In the genomic region with DNA sequence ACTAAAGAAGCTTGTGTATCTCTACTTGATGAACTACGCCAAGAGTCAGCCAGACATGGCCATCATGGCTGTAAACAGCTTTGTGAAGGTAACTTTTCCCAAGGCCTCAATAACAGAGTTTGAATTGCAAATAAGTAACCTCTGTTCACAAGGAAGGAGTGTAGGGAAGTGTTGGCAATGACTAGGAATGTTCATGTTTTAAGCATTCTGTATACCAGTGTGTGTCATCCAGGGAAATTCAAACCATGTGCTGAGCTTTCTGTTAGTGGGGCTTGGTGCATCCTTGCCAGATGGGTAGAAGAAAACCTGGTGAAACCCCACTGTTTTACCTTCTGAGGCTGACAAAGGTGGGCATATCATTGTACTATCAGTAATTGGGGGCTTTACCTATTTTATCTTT, we compare ENCODE assay signal across 31 cellular contexts. TPM values are rescaled to one million over a fixed set of nuclear protein-coding genes. Genes with fewer than 3 reads are reported as not detected.
DNase-seq lines count a peak whose midpoint lies in the region; ATAC-seq and TF ChIP-seq lines count a peak whose summit lies in the region.
"Had no signal": no experiment of that assay in that cellular context is flagged by ENCODE, and none has a peak within 500 bp of the region (broad histone marks: within the 10 kb centered on the region; RNA-seq: fewer than 3 reads in every experiment).

No MANE protein-coding gene starts in this region.

- H3K79me2 ChIP-seq in osteoblast (ENCODE audit: insufficient read depth, low read length), result peaks cover 5% of the 10 kb centered on the region

- TF ChIP-seq POLR2A in esophagus muscularis mucosa (IDR thresholded peaks at IDR 0.05; ENCODE audit: low read depth), result no peak

- no peak overlapping the region for H3K4me3 Mint-ChIP-seq in stimulated activated naive CD8-positive, alpha-beta T cell treated with anti-CD3 and anti-CD28 coated beads, Interleukin-15, amount 100 ng/mL, for 72 hours
- H3K4me3 Mint-ChIP-seq: CD4-positive, CD25-positive, alpha-beta regulatory T cell; memory B cell; stimulated activated naive CD8-positive, alpha-beta T cell treated with anti-CD3 and anti-CD28 coated beads, Interleukin-15, Interleukin-2, amounts not matched to agents 100 ng/mL and 50 ng/mL, for 24 hours had no signal

- H3K4me1 ChIP-seq in Panc1 (ENCODE audit: control insufficient read depth, insufficient read depth, low read length) (no peaks in the 10 kb centered on the region), esophagus muscularis mucosa (peaks cover 0 to 53% (median 43%) of the 10 kb centered on the region in 4 donors), osteoblast (ENCODE audit: insufficient read depth, low read length) (no peaks in the 10 kb centered on the region)
- H3K4me1 ChIP-seq: spleen had no signal

- DNase-seq in EH (ENCODE audit: low read depth), result peak; percentile 49
- DNase-seq in Panc1 (ENCODE audit: low read depth, low spot score), result no peak
- no peak for DNase-seq in esophagus muscularis mucosa (ENCODE audit: extremely low spot score)
- DNase-seq in osteoblast (ENCODE audit: insufficient read length, low spot score, missing footprints), result no peak
- no peak for DNase-seq in stimulated activated naive CD8-positive, alpha-beta T cell treated with anti-CD3 and anti-CD28 coated beads, Interleukin-15, amount 100 ng/mL, for 72 hours
- DNase-seq in activated CD4-positive, alpha-beta T cell treated with anti-CD3 and anti-CD28 coated beads, Interleukin-2, amount 50 U/mL, for 1 hour, result no peak
- DNase-seq in 8988T, result no peak
- no peak for DNase-seq in HuH-7.5 (ENCODE audit: low spot score)
- DNase-seq: activated CD4-positive, alpha-beta T cell treated with anti-CD3 and anti-CD28 coated beads for 1 hour; activated naive CD4-positive, alpha-beta T cell; activated T-cell treated with anti-CD3 and anti-CD28 coated beads, Interleukin-2, amount 50 U/mL, for 1 hour; amniotic stem cell; caudate nucleus; CD4-positive, CD25-positive, alpha-beta regulatory T cell; DMS 273 treated with DMSO at 0.1 percent for 48 hours; Kasumi-1; NCI-H1048; NCI-H1930; NCI-H345; nucleus accumbens; Right ventricle myocardium superior; spleen; stimulated activated CD4-positive, alpha-beta T cell treated with anti-CD3 and anti-CD28 coated beads, Interleukin-4, amount 100 ng/mL, for 4 hours; trophoblast cell had no signal

- no peak overlapping the region for H3K4me2 ChIP-seq in osteoblast (ENCODE audit: insufficient read depth, low read length)

- peaks cover 3% of the 10 kb centered on the region for H4K20me1 ChIP-seq in osteoblast (ENCODE audit: insufficient read depth, low read length)

- H3K36me3 ChIP-seq in Panc1 (ENCODE audit: control insufficient read depth, insufficient read depth, low read length) (peaks cover 61% of the 10 kb centered on the region), esophagus muscularis mucosa (peaks cover 35 to 98% (median 85%) of the 10 kb centered on the region in 4 donors), osteoblast (ENCODE audit: insufficient read depth, low read length) (peaks cover 62% of the 10 kb centered on the region)

- H3K27ac ChIP-seq in Panc1 (ENCODE audit: low read length) (no peak overlapping the region), esophagus muscularis mucosa (replicated peaks in 1 of 4) (peak overlapping the region; percentile 44 to 60 (median 51)), osteoblast (ENCODE audit: low read depth, low read length) (peak overlapping the region; percentile 51)
- H3K27ac ChIP-seq: epithelial cell of prostate, spleen had no signal

- H3K27me3 Mint-ChIP-seq in stimulated activated naive CD8-positive, alpha-beta T cell treated with anti-CD3 and anti-CD28 coated beads, Interleukin-15, amount 100 ng/mL, for 72 hours, result no peaks in the 10 kb centered on the region
- H3K27me3 Mint-ChIP-seq: CD4-positive, CD25-positive, alpha-beta regulatory T cell; memory B cell; stimulated activated naive CD8-positive, alpha-beta T cell treated with anti-CD3 and anti-CD28 coated beads, Interleukin-15, Interleukin-2, amounts not matched to agents 100 ng/mL and 50 ng/mL, for 24 hours had no signal

- CTCF ChIA-PET in Panc1 (lab: Charles Lee), result interaction anchor here (0.6 kb wide), 1 partner anchor 10 kb away, joined by 5 read pairs; no protein-coding TSS in a partner anchor

- no TSS peak for BruUV-seq in Panc1 (replicated peaks; lab: Mats Ljungman, UMichigan)

- no peak for TF ChIP-seq EP300 in esophagus muscularis mucosa (IDR thresholded peaks at IDR 0.05)

- intact Hi-C loops in Panc1 (cut with micrococcal nuclease; ENCODE audit: unreplicated experiment) (no loop called here), esophagus muscularis mucosa (cut with DNase I) (no loop called here)

- no peaks in the 10 kb centered on the region for H3K9me3 ChIP-seq in Panc1 (ENCODE audit: control insufficient read depth, insufficient read depth, low read depth, low read length)
- no peaks in the 10 kb centered on the region for H3K9me3 ChIP-seq in esophagus muscularis mucosa
- no peaks in the 10 kb centered on the region for H3K9me3 ChIP-seq in osteoblast (ENCODE audit: low read depth, low read length)
- H3K9me3 ChIP-seq: spleen had no signal

- POLR2A ChIA-PET in Panc1 (lab: Charles Lee), result interaction anchor here (0.5 kb wide), 1 partner anchor 35 kb away, joined by 6 read pairs; no protein-coding TSS in a partner anchor

- H3K27me3 ChIP-seq in Panc1 (ENCODE audit: control insufficient read depth, insufficient read depth, low read length), result no peaks in the 10 kb centered on the region
- H3K27me3 ChIP-seq in esophagus muscularis mucosa, result no peaks in the 10 kb centered on the region
- no peaks in the 10 kb centered on the region for H3K27me3 ChIP-seq in osteoblast (ENCODE audit: insufficient read depth, low read length)
- H3K27me3 ChIP-seq: spleen had no signal

- H2AFZ ChIP-seq in osteoblast (ENCODE audit: low read length), result no peak overlapping the region

- in situ Hi-C loops in Panc1 (cut with HindIII; ENCODE audit: low pct_unique_long_range_greater_than_20kb, low sequenced_read_pairs), result no loop called here

- TF ChIP-seq CTCF in Panc1 (IDR thresholded peaks at IDR 0.05) (no peak), esophagus muscularis mucosa (IDR thresholded peaks at IDR 0.05) (no peak), osteoblast (IDR thresholded peaks at IDR 0.05; ENCODE audit: extremely low read depth, low read depth, low read length) (no peak)

- H3K27ac Mint-ChIP-seq in stimulated activated naive CD8-positive, alpha-beta T cell treated with anti-CD3 and anti-CD28 coated beads, Interleukin-15, amount 100 ng/mL, for 72 hours, result peak overlapping the region in 1 of 2 donors; percentile 34
- H3K27ac Mint-ChIP-seq: memory B cell had no signal

- H3K4me3 ChIP-seq in Panc1 (ENCODE audit: low read depth in 2 of 2, low read length in 2 of 2) (no peak overlapping the region), esophagus muscularis mucosa (no peak overlapping the region), osteoblast (ENCODE audit: insufficient read depth, low read length) (no peak overlapping the region)
- H3K4me3 ChIP-seq: spleen had no signal

- WGBS in esophagus muscularis mucosa, result 100% methylated on average over 1 of the region's 1 CpG

- ATAC-seq in Panc1, result peak; percentile 33; the same call in 1 of the 2 replicates
- ATAC-seq in stimulated activated naive CD8-positive, alpha-beta T cell treated with anti-CD3 and anti-CD28 coated beads, Interleukin-15, amount 100 ng/mL, for 72 hours, result no peak
- ATAC-seq: HCT116 had no signal

- H3K4me1 Mint-ChIP-seq in stimulated activated naive CD8-positive, alpha-beta T cell treated with anti-CD3 and anti-CD28 coated beads, Interleukin-15, amount 100 ng/mL, for 72 hours, result peaks cover 7% of the 10 kb centered on the region
- H3K4me1 Mint-ChIP-seq: memory B cell had no signal

- no peaks in the 10 kb centered on the region for H3K9me3 Mint-ChIP-seq in stimulated activated naive CD8-positive, alpha-beta T cell treated with anti-CD3 and anti-CD28 coated beads, Interleukin-15, amount 100 ng/mL, for 72 hours
- H3K9me3 Mint-ChIP-seq: CD4-positive, CD25-positive, alpha-beta regulatory T cell; memory B cell; stimulated activated naive CD8-positive, alpha-beta T cell treated with anti-CD3 and anti-CD28 coated beads, Interleukin-15, Interleukin-2, amounts not matched to agents 100 ng/mL and 50 ng/mL, for 24 hours had no signal

RNA-seq across cellular contexts. Expression of a gene that starts 18.6 kb away (rescaled TPM):
- total RNA-seq in Panc1 (2021; ENCODE audit: unreplicated experiment) (446 TPM), esophagus muscularis mucosa (100 to 1,000 TPM; 108 to 276 (median 155) TPM), osteoblast (84.0 and 93.1 TPM in 2 replicates)
- polyA plus RNA-seq in Panc1 (2012; ENCODE audit: insufficient read length), result 168 TPM

RNA-seq across cellular contexts. Expression of a gene that starts 27.4 kb away (rescaled TPM):
- 6.6 TPM for total RNA-seq in Panc1 (2021; ENCODE audit: unreplicated experiment)
- polyA plus RNA-seq in Panc1 (2012; ENCODE audit: insufficient read length), result 5.4 TPM
- 1 to 10 TPM; 4.1 to 9.0 (median 5.0) TPM for total RNA-seq in esophagus muscularis mucosa
- 8.0 and 8.8 TPM in 2 replicates for total RNA-seq in osteoblast

RNA-seq across cellular contexts. Expression of a gene that starts 45.1 kb away (rescaled TPM):
- total RNA-seq in Panc1 (2021; ENCODE audit: unreplicated experiment) (not detected), esophagus muscularis mucosa (not detected), osteoblast (under 0.01 TPM in 2 replicates)
- not detected for polyA plus RNA-seq in Panc1 (2012; ENCODE audit: insufficient read length)
- total RNA-seq: G401, HT1080, OCI-LY7, Right ventricle myocardium superior had no signal
